1 cellular context compared by ENCODE assay signal in genomic region chr1:218317061-218317460, GRCh38.
TF ChIP-seq lines count a peak whose summit lies in the region.

No MANE protein-coding gene starts in this region.

TF ChIP-seq in GM23338, 12 proteins besides CTCF, POLR2A, EP300 and RAD21 (continued from another document):
- TF ChIP-seq, protein P1, sequence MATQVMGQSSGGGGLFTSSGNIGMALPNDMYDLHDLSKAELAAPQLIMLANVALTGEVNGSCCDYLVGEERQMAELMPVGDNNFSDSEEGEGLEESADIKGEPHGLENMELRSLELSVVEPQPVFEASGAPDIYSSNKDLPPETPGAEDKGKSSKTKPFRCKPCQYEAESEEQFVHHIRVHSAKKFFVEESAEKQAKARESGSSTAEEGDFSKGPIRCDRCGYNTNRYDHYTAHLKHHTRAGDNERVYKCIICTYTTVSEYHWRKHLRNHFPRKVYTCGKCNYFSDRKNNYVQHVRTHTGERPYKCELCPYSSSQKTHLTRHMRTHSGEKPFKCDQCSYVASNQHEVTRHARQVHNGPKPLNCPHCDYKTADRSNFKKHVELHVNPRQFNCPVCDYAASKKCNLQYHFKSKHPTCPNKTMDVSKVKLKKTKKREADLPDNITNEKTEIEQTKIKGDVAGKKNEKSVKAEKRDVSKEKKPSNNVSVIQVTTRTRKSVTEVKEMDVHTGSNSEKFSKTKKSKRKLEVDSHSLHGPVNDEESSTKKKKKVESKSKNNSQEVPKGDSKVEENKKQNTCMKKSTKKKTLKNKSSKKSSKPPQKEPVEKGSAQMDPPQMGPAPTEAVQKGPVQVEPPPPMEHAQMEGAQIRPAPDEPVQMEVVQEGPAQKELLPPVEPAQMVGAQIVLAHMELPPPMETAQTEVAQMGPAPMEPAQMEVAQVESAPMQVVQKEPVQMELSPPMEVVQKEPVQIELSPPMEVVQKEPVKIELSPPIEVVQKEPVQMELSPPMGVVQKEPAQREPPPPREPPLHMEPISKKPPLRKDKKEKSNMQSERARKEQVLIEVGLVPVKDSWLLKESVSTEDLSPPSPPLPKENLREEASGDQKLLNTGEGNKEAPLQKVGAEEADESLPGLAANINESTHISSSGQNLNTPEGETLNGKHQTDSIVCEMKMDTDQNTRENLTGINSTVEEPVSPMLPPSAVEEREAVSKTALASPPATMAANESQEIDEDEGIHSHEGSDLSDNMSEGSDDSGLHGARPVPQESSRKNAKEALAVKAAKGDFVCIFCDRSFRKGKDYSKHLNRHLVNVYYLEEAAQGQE (IDR thresholded peaks at IDR 0.05; ENCODE audit: unreplicated experiment), result no peak
- TF ChIP-seq ZNF331 (CRISPR knock-in tag; IDR thresholded peaks at IDR 0.05; ENCODE audit: low read depth), result no peak
- no peak for TF ChIP-seq EZH2 (IDR thresholded peaks at IDR 0.05; ENCODE audit: low read depth, unreplicated experiment)
- TF ChIP-seq POLR2AphosphoS5 (IDR thresholded peaks at IDR 0.05; ENCODE audit: low read depth), result no peak
- no peak for TF ChIP-seq ZNF114 (CRISPR knock-in tag; IDR thresholded peaks at IDR 0.05)
- TF ChIP-seq JUNB (IDR thresholded peaks at IDR 0.05; ENCODE audit: unreplicated experiment), result no peak
- TF ChIP-seq CREB1 (CRISPR knock-in tag; IDR thresholded peaks at IDR 0.05; ENCODE audit: low read depth), result no peak
